In genomic region chr3:121951291-121951690, GRCh38 we compare ENCODE assay signal across 20 cellular contexts. TPM values are rescaled to one million over a fixed set of nuclear protein-coding genes. Genes with fewer than 3 reads are reported as not detected.
DNase-seq lines count a peak whose midpoint lies in the region; ATAC-seq and TF ChIP-seq lines count a peak whose summit lies in the region.
"Had no signal": no experiment of that assay in that cellular context is flagged by ENCODE, and none has a peak within 500 bp of the region (broad histone marks: within the 10 kb centered on the region; RNA-seq: fewer than 3 reads in every experiment).

No MANE protein-coding gene starts in this region.

- intact Hi-C loops in prostate gland (cut with DNase I): no loop called here

- DNase-seq in SK-N-MC (ENCODE audit: low read depth, low spot score) (peak; percentile 42), fibroblast of peridontal ligament (ENCODE audit: extremely low read depth) (peak; percentile 3), left kidney (ENCODE audit: low read depth, low spot score) (peak; percentile 59), GM20000 (ENCODE audit: low spot score) (no peak), NCI-H2227 treated with DMSO at 0.1 percent for 48 hours (lab: John Stamatoyannopoulos, UW) (no peak), prostate gland (ENCODE audit: low spot score) (no peak)
- DNase-seq: ACHN, AML-193, DMS79 treated with DMSO at 0.1 percent for 48 hours, GM23248, HCEC 1CT, NCI-H187, NCI-H2107, NCI-H524, NCI-H82, SHP77 had no signal

- TF ChIP-seq CTCF in GM20000 (IDR thresholded peaks at IDR 0.05; ENCODE audit: extremely low read depth, missing control alignments) (no peak), prostate gland (IDR thresholded peaks at IDR 0.05) (no peak)

- H3K9me3 ChIP-seq in SK-N-MC (ENCODE audit: low read depth, low read length) (no peaks in the 10 kb centered on the region), prostate gland (no peaks in the 10 kb centered on the region)

- no peak for TF ChIP-seq POLR2A in prostate gland (IDR thresholded peaks at IDR 0.05)

- ATAC-seq in HG02885 (IDR thresholded peaks at IDR 0.05; ENCODE audit: poor library complexity, unreplicated experiment): no peak
- ATAC-seq: K562, SK-N-SH treated with all-trans-retinoic acid at 6 μM for 48 hours had no signal

- no peaks in the 10 kb centered on the region for H3K36me3 ChIP-seq in SK-N-MC (ENCODE audit: insufficient read depth, low read length)
- no peaks in the 10 kb centered on the region for H3K36me3 ChIP-seq in prostate gland

- 82% methylated on average over 1 of the region's 1 CpG for WGBS in prostate gland

- peak overlapping the region; percentile 45; the same call in 1 of the 2 replicates for H3K27ac ChIP-seq in SK-N-MC
- H3K27ac ChIP-seq in prostate gland: no peak overlapping the region
- H3K27ac ChIP-seq: C4-2B, GM23248 had no signal

- H3K4me3 ChIP-seq in SK-N-MC (no peak overlapping the region), prostate gland (no peak overlapping the region)
- H3K4me3 ChIP-seq: GM23248, K562 had no signal

- H3K27me3 ChIP-seq in prostate gland (replicated peaks; ENCODE audit: insufficient read depth): no peaks in the 10 kb centered on the region

- H3K9ac ChIP-seq in SK-N-MC (ENCODE audit: insufficient read length): no peak overlapping the region
- H3K9ac ChIP-seq: GM23248 had no signal

- H3K4me1 ChIP-seq in prostate gland (replicated peaks): no peaks in the 10 kb centered on the region

RNA-seq across cellular contexts. Expression of gene SLC15A2, which starts 57.1 kb away (rescaled TPM):
- 10 to 100 TPM; 44.1 to 51.1 TPM for total RNA-seq in prostate gland
- total RNA-seq: GM23248 had no signal

Comparison
In these comparisons a context has a peak if more than half of its experiments do, and no peak if none do; other contexts are left out.
1. DNase-seq: peak in SK-N-MC (single experiment), fibroblast of peridontal ligament (single experiment) and left kidney (single experiment); none in GM20000 (single experiment), NCI-H2227 treated with DMSO at 0.1 percent for 48 hours (single experiment) and prostate gland (single experiment).